In the genomic region with DNA sequence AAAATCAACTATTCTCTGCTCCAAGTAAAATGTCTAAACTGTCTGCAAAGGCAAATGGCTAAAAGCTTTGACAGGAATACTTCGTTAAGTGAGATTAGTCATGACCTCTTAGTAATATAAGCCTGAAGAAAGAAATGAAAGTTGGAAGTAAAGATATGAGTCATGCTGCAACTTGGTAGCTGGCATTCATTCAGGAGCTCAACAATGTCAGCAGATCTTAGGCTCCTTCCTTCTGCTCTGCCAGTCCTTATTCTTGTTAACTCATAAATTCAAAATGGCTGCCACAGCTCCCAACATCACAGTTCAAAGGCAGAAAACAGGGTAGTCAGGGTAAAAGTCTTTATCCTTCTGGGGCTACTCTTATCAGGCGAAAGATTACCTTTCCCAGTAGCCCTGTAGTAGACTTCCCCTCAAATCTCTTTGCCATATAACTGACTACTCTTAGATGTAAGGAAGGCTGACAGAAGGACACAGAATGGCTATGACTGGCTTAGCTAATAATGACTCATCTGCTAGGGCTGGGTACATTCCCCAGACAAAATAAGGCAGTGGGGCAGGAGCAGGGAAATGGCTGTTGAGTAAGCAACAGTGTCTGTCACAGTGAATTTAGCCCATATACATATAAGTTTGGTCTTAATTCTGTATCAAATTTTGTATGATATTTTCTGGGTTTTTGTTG, we compare ENCODE assay signal across 2 cellular contexts.
TF ChIP-seq lines count a peak whose summit lies in the region.

No MANE protein-coding gene starts in this region.

TF ChIP-seq in HCT116, 20 proteins besides CTCF, POLR2A, EP300 and RAD21:
- TF ChIP-seq SRF (IDR thresholded peaks at IDR 0.05; ENCODE audit: low read depth): no peak
- peak; percentile 74 for TF ChIP-seq YY1 (IDR thresholded peaks at IDR 0.05; ENCODE audit: extremely low read depth, insufficient replicate concordance, low read depth, low read length)
- TF ChIP-seq EZH2phosphoT487 (IDR thresholded peaks at IDR 0.05; ENCODE audit: borderline replicate concordance): no peak
- TF ChIP-seq POLR2AphosphoS5 (IDR thresholded peaks at IDR 0.05; ENCODE audit: low read depth, low read length): 0 out of 2 replicates have a peak, but pooled peaks have one; percentile 3
- peak; percentile 79 for TF ChIP-seq JUND (IDR thresholded peaks at IDR 0.05)
- TF ChIP-seq CBX3 (IDR thresholded peaks at IDR 0.05; ENCODE audit: low read depth): peak; percentile 78
- TF ChIP-seq SP1 (IDR thresholded peaks at IDR 0.05; ENCODE audit: low read depth): peak; percentile 59
- peak; percentile 76 for TF ChIP-seq FOSL1 (IDR thresholded peaks at IDR 0.05; ENCODE audit: low read depth)
- no peak for TF ChIP-seq REST (IDR thresholded peaks at IDR 0.05; ENCODE audit: low read depth)

TF ChIP-seq in HepG2, 621 proteins besides CTCF, POLR2A, EP300 and RAD21:
- TF ChIP-seq ZNF274 (CRISPR knock-in tag; IDR thresholded peaks at IDR 0.05): no peak
- TF ChIP-seq TEAD3 (CRISPR knock-in tag; optimal IDR thresholded peaks at IDR 0.05; ENCODE audit: borderline replicate concordance): peak; percentile 35
- no peak for TF ChIP-seq ZNF619 (CRISPR knock-in tag; IDR thresholded peaks at IDR 0.05)
- TF ChIP-seq FOSL2 (CRISPR knock-in tag; IDR thresholded peaks at IDR 0.05): peak; percentile 79
- no peak for TF ChIP-seq ZBTB44 (CRISPR knock-in tag; IDR thresholded peaks at IDR 0.05)
- no peak for TF ChIP-seq ZSCAN21 (CRISPR knock-in tag; IDR thresholded peaks at IDR 0.05; ENCODE audit: borderline replicate concordance)
- no peak for TF ChIP-seq ZNF225 (CRISPR knock-in tag; IDR thresholded peaks at IDR 0.05)
- no peak for TF ChIP-seq ZSCAN20 (CRISPR knock-in tag; IDR thresholded peaks at IDR 0.05; ENCODE audit: borderline replicate concordance)
- no peak for TF ChIP-seq SNAPC4 (CRISPR knock-in tag; IDR thresholded peaks at IDR 0.05)
- TF ChIP-seq ZNF772 (CRISPR knock-in tag; IDR thresholded peaks at IDR 0.05): no peak
- peak; percentile 64 for TF ChIP-seq YY1 (IDR thresholded peaks at IDR 0.05; ENCODE audit: insufficient read depth, insufficient replicate concordance, low read depth, low read length)
- TF ChIP-seq ZNF432 (CRISPR knock-in tag; IDR thresholded peaks at IDR 0.05; ENCODE audit: borderline replicate concordance): no peak
- no peak for TF ChIP-seq ZFP90 (CRISPR knock-in tag; IDR thresholded peaks at IDR 0.05; ENCODE audit: borderline replicate concordance)
- 0 out of 2 replicates have a peak, but pooled peaks have one; percentile 17 for TF ChIP-seq JUN (CRISPR knock-in tag; IDR thresholded peaks at IDR 0.05)
- no peak for TF ChIP-seq FOXA1 (IDR thresholded peaks at IDR 0.05)
- no peak for TF ChIP-seq FOXA1 (CRISPR knock-in tag; IDR thresholded peaks at IDR 0.05)
- no peak for TF ChIP-seq HOXA5 (CRISPR knock-in tag; IDR thresholded peaks at IDR 0.05)
- TF ChIP-seq, protein P1, sequence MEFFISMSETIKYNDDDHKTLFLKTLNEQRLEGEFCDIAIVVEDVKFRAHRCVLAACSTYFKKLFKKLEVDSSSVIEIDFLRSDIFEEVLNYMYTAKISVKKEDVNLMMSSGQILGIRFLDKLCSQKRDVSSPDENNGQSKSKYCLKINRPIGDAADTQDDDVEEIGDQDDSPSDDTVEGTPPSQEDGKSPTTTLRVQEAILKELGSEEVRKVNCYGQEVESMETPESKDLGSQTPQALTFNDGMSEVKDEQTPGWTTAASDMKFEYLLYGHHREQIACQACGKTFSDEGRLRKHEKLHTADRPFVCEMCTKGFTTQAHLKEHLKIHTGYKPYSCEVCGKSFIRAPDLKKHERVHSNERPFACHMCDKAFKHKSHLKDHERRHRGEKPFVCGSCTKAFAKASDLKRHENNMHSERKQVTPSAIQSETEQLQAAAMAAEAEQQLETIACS (CRISPR knock-in tag; IDR thresholded peaks at IDR 0.05): no peak
- TF ChIP-seq MLLT10 (CRISPR knock-in tag; IDR thresholded peaks at IDR 0.05): no peak
- no peak for TF ChIP-seq ZFYVE20 (CRISPR knock-in tag; IDR thresholded peaks at IDR 0.05; ENCODE audit: borderline replicate concordance, low read depth)
- TF ChIP-seq MTF1 (CRISPR knock-in tag; IDR thresholded peaks at IDR 0.05): no peak
- TF ChIP-seq SIX1 (CRISPR knock-in tag; IDR thresholded peaks at IDR 0.05; ENCODE audit: borderline replicate concordance): no peak
- no peak for TF ChIP-seq DBP (CRISPR knock-in tag; IDR thresholded peaks at IDR 0.05; ENCODE audit: not compliant biosample characterization)
- TF ChIP-seq ZNF232 (CRISPR knock-in tag; IDR thresholded peaks at IDR 0.05; ENCODE audit: borderline replicate concordance): no peak
- no peak for TF ChIP-seq XBP1 (CRISPR knock-in tag; IDR thresholded peaks at IDR 0.05)
TF ChIP-seq in HepG2: peak in this region for 4.
